19 cellular contexts compared by ENCODE assay signal in genomic region chr15:60809375-60809774, GRCh38.
DNase-seq lines count a peak whose midpoint lies in the region; ATAC-seq, FAIRE-seq and TF ChIP-seq lines count a peak whose summit lies in the region.
"Had no signal": no experiment of that assay in that cellular context is flagged by ENCODE, and none has a peak within 500 bp of the region (broad histone marks: within the 10 kb centered on the region; RNA-seq: fewer than 3 reads in every experiment).

No MANE protein-coding gene starts in this region.

- no peaks in the 10 kb centered on the region for H3K36me3 Mint-ChIP-seq in activated T-cell treated with anti-CD3 and anti-CD28 coated beads, Interleukin-2, amount 50 U/mL, for 4 hours (ENCODE audit: insufficient read depth)
- peaks cover 9% of the 10 kb centered on the region for H3K36me3 Mint-ChIP-seq in activated T-helper 17 cell treated with anti-CD3 and anti-CD28 coated beads, Interleukin-2, amount 50 U/mL, for 72 hours (ENCODE audit: low read depth)
- H3K36me3 Mint-ChIP-seq in naive thymus-derived CD8-positive, alpha-beta T cell, result peaks cover 0 to 2% (median 0%) of the 10 kb centered on the region in 3 donors
- H3K36me3 Mint-ChIP-seq in nephron progenitor cell (ENCODE audit: low read depth), result peaks cover 11% of the 10 kb centered on the region

- DNase-seq in activated T-cell treated with anti-CD3 and anti-CD28 coated beads, Interleukin-2, amount 50 U/mL, for 4 hours, result no peak
- no peak for DNase-seq in activated T-cell treated with anti-CD3 and anti-CD28 coated beads, Interleukin-2, amount 50 U/mL, for 1 hour
- peak in 3 of 10 donors; percentile 17 to 55 (median 46) for DNase-seq in naive thymus-derived CD8-positive, alpha-beta T cell
- DNase-seq in nephron progenitor cell, result no peak
- no peak for DNase-seq in NCI-H82 (lab: John Stamatoyannopoulos, UW)
- no peak for DNase-seq in HTR-8/SVneo (ENCODE audit: insufficient read length, low spot score)
- DNase-seq: HCEC 1CT; NCI-H1048; NCI-H146; NCI-H2107; NCI-H226; NCI-H526 treated with DMSO at 0.1 percent for 48 hours; NK-92 treated with Interleukin-12 subunit alpha and Interleukin-12 subunit beta, amount 100 ng/mL, for 24 hours; PC-3 had no signal

- TF ChIP-seq CTCF in Loucy (conservative IDR thresholded peaks at IDR 0.05; ENCODE audit: low read length) (no peak), nephron progenitor cell (IDR thresholded peaks at IDR 0.05) (no peak)

- H4K20me1 ChIP-seq in Loucy (ENCODE audit: insufficient read depth, low read length, poor library complexity, severe bottlenecking), result no peaks in the 10 kb centered on the region
- H4K20me1 ChIP-seq: BLaER1 treated with 17β-estradiol and CSF1 and Interleukin-3, amounts not matched to agents 10 nM and 100 nM had no signal

- POLR2A ChIA-PET in naive thymus-derived CD8-positive, alpha-beta T cell (lab: Charles Lee), result interaction anchor here (1.0 to 2.4 kb wide), 4 partner anchors 25 to 216 kb away, joined by 3 to 15 read pairs (median 5); no protein-coding TSS in a partner anchor

- peaks cover 7% of the 10 kb centered on the region for H3K4me1 ChIP-seq in Loucy (ENCODE audit: insufficient read depth, low read length, poor library complexity, severe bottlenecking)
- H3K4me1 ChIP-seq: BLaER1 treated with 17β-estradiol and CSF1 and Interleukin-3, amounts not matched to agents 10 nM and 100 nM had no signal

- no peaks in the 10 kb centered on the region for H3K27me3 Mint-ChIP-seq in activated T-cell treated with anti-CD3 and anti-CD28 coated beads, Interleukin-2, amount 50 U/mL, for 4 hours (ENCODE audit: low read depth)
- no peaks in the 10 kb centered on the region for H3K27me3 Mint-ChIP-seq in activated T-helper 17 cell treated with anti-CD3 and anti-CD28 coated beads, Interleukin-2, amount 50 U/mL, for 72 hours
- no peaks in the 10 kb centered on the region for H3K27me3 Mint-ChIP-seq in naive thymus-derived CD8-positive, alpha-beta T cell
- H3K27me3 Mint-ChIP-seq in nephron progenitor cell (ENCODE audit: low read depth, poor library complexity), result peaks cover 10% of the 10 kb centered on the region

- H3K27ac Mint-ChIP-seq in activated T-helper 17 cell treated with anti-CD3 and anti-CD28 coated beads, Interleukin-2, amount 50 U/mL, for 72 hours, result peak overlapping the region; percentile 67
- H3K27ac Mint-ChIP-seq in naive thymus-derived CD8-positive, alpha-beta T cell, result peak overlapping the region; percentile 57 to 94 (median 82)
- H3K27ac Mint-ChIP-seq in nephron progenitor cell, result no peak overlapping the region

- no peaks in the 10 kb centered on the region for H3K27me3 ChIP-seq in Loucy (ENCODE audit: insufficient read depth, low read length, poor library complexity, severe bottlenecking)
- H3K27me3 ChIP-seq: BLaER1 treated with 17β-estradiol and CSF1 and Interleukin-3, amounts not matched to agents 10 nM and 100 nM had no signal

- H3K4me3 Mint-ChIP-seq in activated T-cell treated with anti-CD3 and anti-CD28 coated beads, Interleukin-2, amount 50 U/mL, for 4 hours, result peak overlapping the region; percentile 4
- H3K4me3 Mint-ChIP-seq in activated T-helper 17 cell treated with anti-CD3 and anti-CD28 coated beads, Interleukin-2, amount 50 U/mL, for 72 hours, result peak overlapping the region; percentile 70
- H3K4me3 Mint-ChIP-seq in naive thymus-derived CD8-positive, alpha-beta T cell, result peak overlapping the region; percentile 32 to 62 (median 53)
- no peak overlapping the region for H3K4me3 Mint-ChIP-seq in nephron progenitor cell

- no peaks in the 10 kb centered on the region for H3K9me3 Mint-ChIP-seq in activated T-cell treated with anti-CD3 and anti-CD28 coated beads, Interleukin-2, amount 50 U/mL, for 4 hours
- no peaks in the 10 kb centered on the region for H3K9me3 Mint-ChIP-seq in activated T-helper 17 cell treated with anti-CD3 and anti-CD28 coated beads, Interleukin-2, amount 50 U/mL, for 72 hours
- H3K9me3 Mint-ChIP-seq in naive thymus-derived CD8-positive, alpha-beta T cell, result no peaks in the 10 kb centered on the region
- peaks cover 9% of the 10 kb centered on the region for H3K9me3 Mint-ChIP-seq in nephron progenitor cell

- no peak overlapping the region for H3K4me3 ChIP-seq in Loucy (ENCODE audit: low read length, poor library complexity, severe bottlenecking)
- H3K4me3 ChIP-seq: BLaER1 treated with 17β-estradiol and CSF1 and Interleukin-3, amounts not matched to agents 10 nM and 100 nM; GM12878; K562 had no signal

- H3K4me1 Mint-ChIP-seq in activated T-cell treated with anti-CD3 and anti-CD28 coated beads, Interleukin-2, amount 50 U/mL, for 4 hours (ENCODE audit: low read depth), result peaks cover 69% of the 10 kb centered on the region
- peaks cover 63% of the 10 kb centered on the region for H3K4me1 Mint-ChIP-seq in activated T-helper 17 cell treated with anti-CD3 and anti-CD28 coated beads, Interleukin-2, amount 50 U/mL, for 72 hours
- peaks cover 41 to 71% (median 60%) of the 10 kb centered on the region in 4 donors for H3K4me1 Mint-ChIP-seq in naive thymus-derived CD8-positive, alpha-beta T cell
- peaks cover 11% of the 10 kb centered on the region for H3K4me1 Mint-ChIP-seq in nephron progenitor cell

- H3K9me3 ChIP-seq in Loucy (ENCODE audit: insufficient read depth, low read depth, low read length), result no peaks in the 10 kb centered on the region
- H3K9me3 ChIP-seq: BLaER1 treated with 17β-estradiol and CSF1 and Interleukin-3, amounts not matched to agents 10 nM and 100 nM had no signal

- no peak for ATAC-seq in activated T-cell treated with anti-CD3 and anti-CD28 coated beads, Interleukin-2, amount 50 U/mL, for 4 hours
- no peak for ATAC-seq in activated T-helper 17 cell treated with anti-CD3 and anti-CD28 coated beads, Interleukin-2, amount 50 U/mL, for 72 hours (replicated peaks)
- ATAC-seq in naive thymus-derived CD8-positive, alpha-beta T cell, result peak; percentile 49 to 85
- ATAC-seq: GM12878, K562, PC-3 had no signal

- no peaks in the 10 kb centered on the region for H3F3A ChIP-seq in Loucy (ENCODE audit: low read depth)

- H3K4me2 ChIP-seq in Loucy (ENCODE audit: low read depth, low read length, poor library complexity, severe bottlenecking), result peak overlapping the region; percentile 1
- H3K4me2 ChIP-seq: BLaER1 treated with 17β-estradiol and CSF1 and Interleukin-3, amounts not matched to agents 10 nM and 100 nM had no signal

- no peaks in the 10 kb centered on the region for H3K9me2 ChIP-seq in Loucy (replicated peaks; ENCODE audit: low read depth, low read length)

- FAIRE-seq in HTR-8/SVneo (lab: Jason Lieb, UNC), result no peak
- FAIRE-seq: GM12878, K562 had no signal

- H3K79me2 ChIP-seq in Loucy (ENCODE audit: insufficient read depth, low read length), result peaks cover under 1% of the 10 kb centered on the region; the same call in 1 of the 2 replicates

- no peaks in the 10 kb centered on the region for H3K36me3 ChIP-seq in Loucy (ENCODE audit: insufficient read depth, low read length)
- H3K36me3 ChIP-seq: BLaER1 treated with 17β-estradiol and CSF1 and Interleukin-3, amounts not matched to agents 10 nM and 100 nM had no signal

- H2AFZ ChIP-seq in Loucy (ENCODE audit: low read length), result no peak overlapping the region

- H3K9ac ChIP-seq in Loucy (ENCODE audit: low read depth, low read length, poor library complexity, severe bottlenecking), result no peak overlapping the region
- H3K9ac ChIP-seq: BLaER1 treated with 17β-estradiol and CSF1 and Interleukin-3, amounts not matched to agents 10 nM and 100 nM had no signal

Comparison
In these comparisons a context has a peak if more than half of its experiments do, and no peak if none do; other contexts are left out.
1. ATAC-seq: peak in naive thymus-derived CD8-positive, alpha-beta T cell (2 of 2); none in activated T-cell treated with anti-CD3 and anti-CD28 coated beads, Interleukin-2, amount 50 U/mL, for 4 hours (0 of 2) and activated T-helper 17 cell treated with anti-CD3 and anti-CD28 coated beads, Interleukin-2, amount 50 U/mL, for 72 hours (single experiment).